2 cellular contexts compared by ENCODE assay signal in genomic region chr1:76944942-76945341, GRCh38.
TF ChIP-seq lines count a peak whose summit lies in the region.

No MANE protein-coding gene starts in this region.

TF ChIP-seq in GM23338, 12 proteins besides CTCF, POLR2A, EP300 and RAD21 (continued from another document):
- TF ChIP-seq, protein P1, sequence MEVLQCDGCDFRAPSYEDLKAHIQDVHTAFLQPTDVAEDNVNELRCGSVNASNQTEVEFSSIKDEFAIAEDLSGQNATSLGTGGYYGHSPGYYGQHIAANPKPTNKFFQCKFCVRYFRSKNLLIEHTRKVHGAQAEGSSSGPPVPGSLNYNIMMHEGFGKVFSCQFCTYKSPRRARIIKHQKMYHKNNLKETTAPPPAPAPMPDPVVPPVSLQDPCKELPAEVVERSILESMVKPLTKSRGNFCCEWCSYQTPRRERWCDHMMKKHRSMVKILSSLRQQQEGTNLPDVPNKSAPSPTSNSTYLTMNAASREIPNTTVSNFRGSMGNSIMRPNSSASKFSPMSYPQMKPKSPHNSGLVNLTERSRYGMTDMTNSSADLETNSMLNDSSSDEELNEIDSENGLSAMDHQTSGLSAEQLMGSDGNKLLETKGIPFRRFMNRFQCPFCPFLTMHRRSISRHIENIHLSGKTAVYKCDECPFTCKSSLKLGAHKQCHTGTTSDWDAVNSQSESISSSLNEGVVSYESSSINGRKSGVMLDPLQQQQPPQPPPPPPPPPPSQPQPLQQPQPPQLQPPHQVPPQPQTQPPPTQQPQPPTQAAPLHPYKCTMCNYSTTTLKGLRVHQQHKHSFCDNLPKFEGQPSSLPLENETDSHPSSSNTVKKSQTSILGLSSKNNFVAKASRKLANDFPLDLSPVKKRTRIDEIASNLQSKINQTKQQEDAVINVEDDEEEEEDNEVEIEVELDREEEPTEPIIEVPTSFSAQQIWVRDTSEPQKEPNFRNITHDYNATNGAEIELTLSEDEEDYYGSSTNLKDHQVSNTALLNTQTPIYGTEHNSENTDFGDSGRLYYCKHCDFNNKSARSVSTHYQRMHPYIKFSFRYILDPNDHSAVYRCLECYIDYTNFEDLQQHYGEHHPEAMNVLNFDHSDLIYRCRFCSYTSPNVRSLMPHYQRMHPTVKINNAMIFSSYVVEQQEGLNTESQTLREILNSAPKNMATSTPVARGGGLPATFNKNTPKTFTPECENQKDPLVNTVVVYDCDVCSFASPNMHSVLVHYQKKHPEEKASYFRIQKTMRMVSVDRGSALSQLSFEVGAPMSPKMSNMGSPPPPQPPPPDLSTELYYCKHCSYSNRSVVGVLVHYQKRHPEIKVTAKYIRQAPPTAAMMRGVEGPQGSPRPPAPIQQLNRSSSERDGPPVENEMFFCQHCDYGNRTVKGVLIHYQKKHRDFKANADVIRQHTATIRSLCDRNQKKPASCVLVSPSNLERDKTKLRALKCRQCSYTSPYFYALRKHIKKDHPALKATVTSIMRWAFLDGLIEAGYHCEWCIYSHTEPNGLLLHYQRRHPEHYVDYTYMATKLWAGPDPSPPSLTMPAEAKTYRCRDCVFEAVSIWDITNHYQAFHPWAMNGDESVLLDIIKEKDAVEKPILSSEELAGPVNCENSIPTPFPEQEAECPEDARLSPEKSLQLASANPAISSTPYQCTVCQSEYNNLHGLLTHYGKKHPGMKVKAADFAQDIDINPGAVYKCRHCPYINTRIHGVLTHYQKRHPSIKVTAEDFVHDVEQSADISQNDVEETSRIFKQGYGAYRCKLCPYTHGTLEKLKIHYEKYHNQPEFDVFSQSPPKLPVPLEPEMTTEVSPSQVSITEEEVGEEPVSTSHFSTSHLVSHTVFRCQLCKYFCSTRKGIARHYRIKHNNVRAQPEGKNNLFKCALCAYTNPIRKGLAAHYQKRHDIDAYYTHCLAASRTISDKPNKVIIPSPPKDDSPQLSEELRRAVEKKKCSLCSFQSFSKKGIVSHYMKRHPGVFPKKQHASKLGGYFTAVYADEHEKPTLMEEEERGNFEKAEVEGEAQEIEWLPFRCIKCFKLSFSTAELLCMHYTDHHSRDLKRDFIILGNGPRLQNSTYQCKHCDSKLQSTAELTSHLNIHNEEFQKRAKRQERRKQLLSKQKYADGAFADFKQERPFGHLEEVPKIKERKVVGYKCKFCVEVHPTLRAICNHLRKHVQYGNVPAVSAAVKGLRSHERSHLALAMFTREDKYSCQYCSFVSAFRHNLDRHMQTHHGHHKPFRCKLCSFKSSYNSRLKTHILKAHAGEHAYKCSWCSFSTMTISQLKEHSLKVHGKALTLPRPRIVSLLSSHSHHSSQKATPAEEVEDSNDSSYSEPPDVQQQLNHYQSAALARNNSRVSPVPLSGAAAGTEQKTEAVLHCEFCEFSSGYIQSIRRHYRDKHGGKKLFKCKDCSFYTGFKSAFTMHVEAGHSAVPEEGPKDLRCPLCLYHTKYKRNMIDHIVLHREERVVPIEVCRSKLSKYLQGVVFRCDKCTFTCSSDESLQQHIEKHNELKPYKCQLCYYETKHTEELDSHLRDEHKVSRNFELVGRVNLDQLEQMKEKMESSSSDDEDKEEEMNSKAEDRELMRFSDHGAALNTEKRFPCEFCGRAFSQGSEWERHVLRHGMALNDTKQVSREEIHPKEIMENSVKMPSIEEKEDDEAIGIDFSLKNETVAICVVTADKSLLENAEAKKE (CRISPR knock-in tag; IDR thresholded peaks at IDR 0.05), result no peak
- TF ChIP-seq POLR2AphosphoS5 (IDR thresholded peaks at IDR 0.05; ENCODE audit: low read depth), result no peak
- TF ChIP-seq ZNF331 (CRISPR knock-in tag; IDR thresholded peaks at IDR 0.05; ENCODE audit: low read depth), result no peak
- no peak for TF ChIP-seq ETS1 (IDR thresholded peaks at IDR 0.05)

TF ChIP-seq in WTC11, 78 proteins besides CTCF, POLR2A, EP300 and RAD21 (continued from another document):
- TF ChIP-seq NR2C2 (CRISPR knock-in tag; IDR thresholded peaks at IDR 0.05) (no peak), IRF2 (CRISPR knock-in tag; IDR thresholded peaks at IDR 0.05; ENCODE audit: borderline replicate concordance, low read depth) (no peak)
- TF ChIP-seq, protein P2, sequence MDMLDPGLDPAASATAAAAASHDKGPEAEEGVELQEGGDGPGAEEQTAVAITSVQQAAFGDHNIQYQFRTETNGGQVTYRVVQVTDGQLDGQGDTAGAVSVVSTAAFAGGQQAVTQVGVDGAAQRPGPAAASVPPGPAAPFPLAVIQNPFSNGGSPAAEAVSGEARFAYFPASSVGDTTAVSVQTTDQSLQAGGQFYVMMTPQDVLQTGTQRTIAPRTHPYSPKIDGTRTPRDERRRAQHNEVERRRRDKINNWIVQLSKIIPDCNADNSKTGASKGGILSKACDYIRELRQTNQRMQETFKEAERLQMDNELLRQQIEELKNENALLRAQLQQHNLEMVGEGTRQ (CRISPR knock-in tag; IDR thresholded peaks at IDR 0.05), result no peak
